27 cellular contexts compared by ENCODE assay signal in genomic region chr18:7899078-7899477, GRCh38.
A peak's percentile ranks its signal among the peaks of the same experiment; 100 is the strongest.
DNase-seq lines count a peak whose midpoint lies in the region; ATAC-seq, FAIRE-seq and TF ChIP-seq lines count a peak whose summit lies in the region.
"Had no signal": no experiment of that assay in that cellular context is flagged by ENCODE, and none has a peak within 500 bp of the region (broad histone marks: within the 10 kb centered on the region; RNA-seq: fewer than 3 reads in every experiment).

No MANE protein-coding gene starts in this region.

- H3K36me3 ChIP-seq in neural progenitor cell (no peaks in the 10 kb centered on the region), WERI-Rb-1 (no peaks in the 10 kb centered on the region), esophagus muscularis mucosa (no peaks in the 10 kb centered on the region), small intestine (ENCODE audit: control insufficient read depth in 2 of 2, insufficient read depth in 2 of 2, low read length in 2 of 2) (no peaks in the 10 kb centered on the region)
- H3K36me3 ChIP-seq: BLaER1 treated with 17β-estradiol and CSF1 and Interleukin-3, amounts not matched to agents 10 nM and 100 nM had no signal

- no peak overlapping the region for H3K27ac Mint-ChIP-seq in neural progenitor cell
- H3K27ac Mint-ChIP-seq: B cell; CD4-positive, alpha-beta T cell; CD8-positive, alpha-beta T cell had no signal

- H3K9ac ChIP-seq in neural progenitor cell, result no peak overlapping the region
- H3K9ac ChIP-seq: BLaER1 treated with 17β-estradiol and CSF1 and Interleukin-3, amounts not matched to agents 10 nM and 100 nM had no signal

- POLR2A ChIA-PET in A549 (lab: Yijun Ruan, JAX), result no interaction called here

- no peaks in the 10 kb centered on the region for H3K27me3 Mint-ChIP-seq in neural progenitor cell (ENCODE audit: insufficient read depth, low read depth)
- H3K27me3 Mint-ChIP-seq: B cell; CD4-positive, alpha-beta T cell had no signal

- intact Hi-C loops in esophagus muscularis mucosa (cut with DNase I), result no loop called here

- no peak for FAIRE-seq in A549 (lab: Jason Lieb, UNC)
- FAIRE-seq in D721Med (lab: Jason Lieb, UNC), result peak; percentile 73
- FAIRE-seq in small intestine (lab: Jason Lieb, UNC), result no peak
- FAIRE-seq: A204.1, GM12878, GM12892, GM19239 had no signal

- no peaks in the 10 kb centered on the region for H3K9me3 ChIP-seq in A549
- H3K9me3 ChIP-seq in neural progenitor cell (ENCODE audit: low read depth), result no peaks in the 10 kb centered on the region
- H3K9me3 ChIP-seq in WERI-Rb-1 (ENCODE audit: severe bottlenecking), result no peaks in the 10 kb centered on the region
- no peaks in the 10 kb centered on the region for H3K9me3 ChIP-seq in esophagus muscularis mucosa
- no peaks in the 10 kb centered on the region for H3K9me3 ChIP-seq in small intestine (ENCODE audit: control insufficient read depth, low read depth)
- H3K9me3 ChIP-seq: BLaER1 treated with 17β-estradiol and CSF1 and Interleukin-3, amounts not matched to agents 10 nM and 100 nM; Caco-2 had no signal

- DNase-seq in A549 (ENCODE audit: low read depth in 1 of 2, low spot score in 1 of 2), result no peak
- no peak for DNase-seq in D721Med (ENCODE audit: insufficient read length, low spot score)
- no peak for DNase-seq in left lobe of liver (ENCODE audit: low spot score)
- DNase-seq in neural progenitor cell (ENCODE audit: low spot score), result no peak
- no peak for DNase-seq in WERI-Rb-1
- DNase-seq in esophagus muscularis mucosa (ENCODE audit: extremely low spot score), result no peak
- DNase-seq in small intestine, result no peak
- DNase-seq: 8988T; AML-193; Caco-2; Calu3; CD4-positive, alpha-beta T cell; CD8-positive, alpha-beta T cell; DMS 273 treated with DMSO at 0.1 percent for 48 hours; DMS153; DMS79; DND-41; EL; GDM1 had no signal

- no peaks in the 10 kb centered on the region for H3K27me3 ChIP-seq in neural progenitor cell
- H3K27me3 ChIP-seq in WERI-Rb-1 (ENCODE audit: insufficient read depth, low read depth, severe bottlenecking), result no peaks in the 10 kb centered on the region
- no peaks in the 10 kb centered on the region for H3K27me3 ChIP-seq in esophagus muscularis mucosa
- H3K27me3 ChIP-seq in small intestine (ENCODE audit: control insufficient read depth in 2 of 2, insufficient read depth in 2 of 2, low read length in 2 of 2), result no peaks in the 10 kb centered on the region
- H3K27me3 ChIP-seq: BLaER1 treated with 17β-estradiol and CSF1 and Interleukin-3, amounts not matched to agents 10 nM and 100 nM had no signal

- no peak overlapping the region for H3K4me3 Mint-ChIP-seq in neural progenitor cell
- H3K4me3 Mint-ChIP-seq: B cell; CD4-positive, alpha-beta T cell; CD8-positive, alpha-beta T cell had no signal

- CTCF ChIA-PET in A549 (lab: Yijun Ruan, JAX), result no interaction called here

- H3K4me2 ChIP-seq in A549 (no peak overlapping the region), neural progenitor cell (peak overlapping the region; percentile 47)
- H3K4me2 ChIP-seq: BLaER1 treated with 17β-estradiol and CSF1 and Interleukin-3, amounts not matched to agents 10 nM and 100 nM had no signal

- H3K27ac ChIP-seq in A549 (peak overlapping the region; percentile 73 to 99), neural progenitor cell (no peak overlapping the region), WERI-Rb-1 (no peak overlapping the region), esophagus muscularis mucosa (replicated peaks in 1 of 4) (no peak overlapping the region), small intestine (ENCODE audit: low read depth in 1 of 2, low read length in 1 of 2) (no peak overlapping the region)
- H3K27ac ChIP-seq: BLaER1 treated with 17β-estradiol and CSF1 and Interleukin-3, amounts not matched to agents 10 nM and 100 nM; C4-2B had no signal

- TF ChIP-seq CTCF in A549 (IDR thresholded peaks at IDR 0.05) (no peak), D721Med (IDR thresholded peaks at IDR 0.05; ENCODE audit: insufficient read depth, missing control alignments) (no peak), neural progenitor cell (IDR thresholded peaks at IDR 0.05) (no peak), WERI-Rb-1 (IDR thresholded peaks at IDR 0.05; ENCODE audit: low read depth, low read length) (no peak), esophagus muscularis mucosa (IDR thresholded peaks at IDR 0.05) (no peak)

- TF ChIP-seq EP300 in A549 (IDR thresholded peaks at IDR 0.05) (no peak), esophagus muscularis mucosa (IDR thresholded peaks at IDR 0.05) (no peak)

- no peaks in the 10 kb centered on the region for H4K20me1 ChIP-seq in neural progenitor cell (ENCODE audit: low read depth)
- H4K20me1 ChIP-seq: BLaER1 treated with 17β-estradiol and CSF1 and Interleukin-3, amounts not matched to agents 10 nM and 100 nM had no signal

- peaks cover 22% of the 10 kb centered on the region for H3F3A ChIP-seq in neural progenitor cell (ENCODE audit: low read depth)

- no peak for ATAC-seq in A549
- peak; percentile 90 for ATAC-seq in left lobe of liver
- no peak for ATAC-seq in HG02884 (IDR thresholded peaks at IDR 0.05; ENCODE audit: unreplicated experiment)
- ATAC-seq: CD8-positive, alpha-beta T cell; GM12878 had no signal

- H3K9me3 Mint-ChIP-seq in neural progenitor cell, result no peaks in the 10 kb centered on the region
- H3K9me3 Mint-ChIP-seq: CD4-positive, alpha-beta T cell; CD8-positive, alpha-beta T cell had no signal

- no peak for TF ChIP-seq RAD21 in A549 (conservative IDR thresholded peaks at IDR 0.05 in 1 of 2, IDR thresholded peaks at IDR 0.05 in 1 of 2)

- TF ChIP-seq POLR2A in A549 (IDR thresholded peaks at IDR 0.05; ENCODE audit: low read length) (no peak), esophagus muscularis mucosa (IDR thresholded peaks at IDR 0.05; ENCODE audit: low read depth) (no peak)

- H3K79me2 ChIP-seq in neural progenitor cell (ENCODE audit: low read depth), result no peaks in the 10 kb centered on the region

- peaks cover 27% of the 10 kb centered on the region for H3K4me1 Mint-ChIP-seq in neural progenitor cell
- H3K4me1 Mint-ChIP-seq: B cell had no signal

- no peak overlapping the region for H3K4me3 ChIP-seq in A549
- H3K4me3 ChIP-seq in neural progenitor cell, result no peak overlapping the region
- no peak overlapping the region for H3K4me3 ChIP-seq in WERI-Rb-1 (ENCODE audit: low read depth, low read length)
- no peak overlapping the region for H3K4me3 ChIP-seq in esophagus muscularis mucosa
- no peak overlapping the region for H3K4me3 ChIP-seq in small intestine (ENCODE audit: low read depth in 1 of 2, low read length in 2 of 2)
- H3K4me3 ChIP-seq: BLaER1 treated with 17β-estradiol and CSF1 and Interleukin-3, amounts not matched to agents 10 nM and 100 nM; GM12878 had no signal

- 93% methylated on average over 5 of the region's 5 CpGs for WGBS in A549 (ENCODE audit: missing lambda C conversion rate)
- 92% methylated on average over 5 of the region's 5 CpGs for WGBS in esophagus muscularis mucosa
- 82 to 92% (median 90%) methylated on average over 5 of the region's 5 CpGs for WGBS in small intestine, 3 donors

- H3K4me1 ChIP-seq in A549 (peaks cover 72% of the 10 kb centered on the region), neural progenitor cell (peaks cover 40% of the 10 kb centered on the region), esophagus muscularis mucosa (peaks cover 29 to 46% (median 35%) of the 10 kb centered on the region in 4 donors), small intestine (ENCODE audit: control insufficient read depth in 2 of 2, insufficient read depth in 1 of 2, low read depth in 1 of 2, low read length in 1 of 2) (no peaks in the 10 kb centered on the region)
- H3K4me1 ChIP-seq: BLaER1 treated with 17β-estradiol and CSF1 and Interleukin-3, amounts not matched to agents 10 nM and 100 nM; Caco-2 had no signal

- no peak overlapping the region for H2AFZ ChIP-seq in neural progenitor cell (replicated peaks)

- peaks cover 2% of the 10 kb centered on the region for H3K36me3 Mint-ChIP-seq in neural progenitor cell
- H3K36me3 Mint-ChIP-seq: CD8-positive, alpha-beta T cell had no signal

TF ChIP-seq in A549, 52 proteins besides CTCF, POLR2A, EP300 and RAD21 (continues in another document):
- TF ChIP-seq NPAS2 (CRISPR knock-in tag; IDR thresholded peaks at IDR 0.05; ENCODE audit: borderline replicate concordance), result no peak
- no peak for TF ChIP-seq KDM1A (IDR thresholded peaks at IDR 0.05; ENCODE audit: low read depth)
- TF ChIP-seq TFCP2L1 (CRISPR knock-in tag; IDR thresholded peaks at IDR 0.05), result no peak
- TF ChIP-seq, protein P1, sequence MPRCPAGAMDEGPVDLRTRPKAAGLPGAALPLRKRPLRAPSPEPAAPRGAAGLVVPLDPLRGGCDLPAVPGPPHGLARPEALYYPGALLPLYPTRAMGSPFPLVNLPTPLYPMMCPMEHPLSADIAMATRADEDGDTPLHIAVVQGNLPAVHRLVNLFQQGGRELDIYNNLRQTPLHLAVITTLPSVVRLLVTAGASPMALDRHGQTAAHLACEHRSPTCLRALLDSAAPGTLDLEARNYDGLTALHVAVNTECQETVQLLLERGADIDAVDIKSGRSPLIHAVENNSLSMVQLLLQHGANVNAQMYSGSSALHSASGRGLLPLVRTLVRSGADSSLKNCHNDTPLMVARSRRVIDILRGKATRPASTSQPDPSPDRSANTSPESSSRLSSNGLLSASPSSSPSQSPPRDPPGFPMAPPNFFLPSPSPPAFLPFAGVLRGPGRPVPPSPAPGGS (IDR thresholded peaks at IDR 0.05), result no peak
- no peak for TF ChIP-seq ZC3H11A (IDR thresholded peaks at IDR 0.05)
- TF ChIP-seq, protein P2, sequence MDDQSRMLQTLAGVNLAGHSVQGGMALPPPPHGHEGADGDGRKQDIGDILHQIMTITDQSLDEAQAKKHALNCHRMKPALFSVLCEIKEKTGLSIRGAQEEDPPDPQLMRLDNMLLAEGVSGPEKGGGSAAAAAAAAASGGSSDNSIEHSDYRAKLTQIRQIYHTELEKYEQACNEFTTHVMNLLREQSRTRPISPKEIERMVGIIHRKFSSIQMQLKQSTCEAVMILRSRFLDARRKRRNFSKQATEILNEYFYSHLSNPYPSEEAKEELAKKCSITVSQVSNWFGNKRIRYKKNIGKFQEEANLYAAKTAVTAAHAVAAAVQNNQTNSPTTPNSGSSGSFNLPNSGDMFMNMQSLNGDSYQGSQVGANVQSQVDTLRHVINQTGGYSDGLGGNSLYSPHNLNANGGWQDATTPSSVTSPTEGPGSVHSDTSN (IDR thresholded peaks at IDR 0.05), result no peak
- TF ChIP-seq JUN (IDR thresholded peaks at IDR 0.05), result no peak
- TF ChIP-seq, protein P3, sequence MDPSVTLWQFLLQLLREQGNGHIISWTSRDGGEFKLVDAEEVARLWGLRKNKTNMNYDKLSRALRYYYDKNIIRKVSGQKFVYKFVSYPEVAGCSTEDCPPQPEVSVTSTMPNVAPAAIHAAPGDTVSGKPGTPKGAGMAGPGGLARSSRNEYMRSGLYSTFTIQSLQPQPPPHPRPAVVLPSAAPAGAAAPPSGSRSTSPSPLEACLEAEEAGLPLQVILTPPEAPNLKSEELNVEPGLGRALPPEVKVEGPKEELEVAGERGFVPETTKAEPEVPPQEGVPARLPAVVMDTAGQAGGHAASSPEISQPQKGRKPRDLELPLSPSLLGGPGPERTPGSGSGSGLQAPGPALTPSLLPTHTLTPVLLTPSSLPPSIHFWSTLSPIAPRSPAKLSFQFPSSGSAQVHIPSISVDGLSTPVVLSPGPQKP (IDR thresholded peaks at IDR 0.05; ENCODE audit: low read depth, low read length), result no peak
- no peak for TF ChIP-seq JUNB (IDR thresholded peaks at IDR 0.05)
- no peak for TF ChIP-seq HDAC2 (IDR thresholded peaks at IDR 0.05)
- no peak for TF ChIP-seq SREBF2 (IDR thresholded peaks at IDR 0.05)

Comparison
In these comparisons a context has a peak if more than half of its experiments do, and no peak if none do; other contexts are left out.
1. H3K27ac ChIP-seq: peak in A549 (2 of 2); none in neural progenitor cell (single experiment), WERI-Rb-1 (single experiment), esophagus muscularis mucosa (0 of 4) and small intestine (0 of 2).